13 cellular contexts compared by ENCODE assay signal in the genomic region with DNA sequence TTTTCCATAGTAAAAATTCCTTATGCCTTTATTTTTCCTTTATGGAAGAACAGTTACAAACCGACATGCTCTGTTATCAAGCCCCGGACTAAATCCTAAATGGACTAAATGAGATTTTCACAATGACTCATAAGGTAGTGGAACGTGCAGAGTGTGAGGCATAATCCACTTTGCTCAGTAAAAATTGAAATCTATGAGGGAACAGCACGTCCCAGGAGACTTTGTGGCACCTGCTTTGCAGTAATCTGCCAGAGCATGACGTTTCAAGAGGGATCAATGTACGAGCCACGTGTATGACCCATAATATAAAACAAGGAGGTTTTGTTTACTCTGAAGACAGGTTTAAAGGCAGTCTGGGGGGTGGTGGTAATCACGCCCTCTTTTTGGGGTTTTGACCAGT.
DNase-seq lines count a peak whose midpoint lies in the region; ATAC-seq and TF ChIP-seq lines count a peak whose summit lies in the region.
"Had no signal": no experiment of that assay in that cellular context is flagged by ENCODE, and none has a peak within 500 bp of the region (broad histone marks: within the 10 kb centered on the region; RNA-seq: fewer than 3 reads in every experiment).

No MANE protein-coding gene starts in this region.

- DNase-seq in NCI-H2029 treated with DMSO at 0.1 percent for 48 hours (lab: John Stamatoyannopoulos, UW): peak; percentile 86
- DNase-seq in body of pancreas: peak in 1 of 4 donors; percentile 13
- no peak for DNase-seq in activated T-cell treated with anti-CD3 and anti-CD28 coated beads, Interleukin-2, amount 50 U/mL, for 72 hours
- DNase-seq in substantia nigra (lab: John Stamatoyannopoulos, UW): no peak
- DNase-seq: esophagus squamous epithelium, H7, immature natural killer cell, right lobe of liver had no signal

- H3K27me3 ChIP-seq in BLaER1 (no peaks in the 10 kb centered on the region), body of pancreas (no peaks in the 10 kb centered on the region)
- H3K27me3 ChIP-seq: esophagus squamous epithelium, right lobe of liver, tibial nerve had no signal

- no peaks in the 10 kb centered on the region for H4K20me1 ChIP-seq in BLaER1

- H3K9me3 Mint-ChIP-seq in activated T-cell treated with anti-CD3 and anti-CD28 coated beads, Interleukin-2, amount 50 U/mL, for 72 hours: peaks cover 0 to 5% of the 10 kb centered on the region in 2 donors
- H3K9me3 Mint-ChIP-seq: immature natural killer cell had no signal

- WGBS in body of pancreas, 2 donors: 67 to 72% methylated on average over 8 of the region's 8 CpGs

- H3K4me3 ChIP-seq in BLaER1 (no peak overlapping the region), body of pancreas (no peak overlapping the region)
- H3K4me3 ChIP-seq: esophagus squamous epithelium, right lobe of liver, tibial nerve had no signal

- intact Hi-C loops in body of pancreas (cut with DNase I): loop anchor here (10.0 kb wide), 1 partner anchor 297 kb away; no protein-coding TSS in a partner anchor

- peaks cover 30% of the 10 kb centered on the region for H3K36me3 ChIP-seq in BLaER1
- peaks cover 4 to 8% of the 10 kb centered on the region in 2 donors for H3K36me3 ChIP-seq in body of pancreas (replicated peaks in 1 of 2; ENCODE audit: insufficient read depth in 1 of 2, low read depth in 2 of 2)

- no peak for TF ChIP-seq POLR2A in body of pancreas (IDR thresholded peaks at IDR 0.05)

- no peak overlapping the region for H3K27ac Mint-ChIP-seq in activated T-cell treated with anti-CD3 and anti-CD28 coated beads, Interleukin-2, amount 50 U/mL, for 72 hours
- H3K27ac Mint-ChIP-seq: immature natural killer cell had no signal

- H3K4me1 ChIP-seq in BLaER1: peaks cover 18% of the 10 kb centered on the region
- peaks cover 4% of the 10 kb centered on the region for H3K4me1 ChIP-seq in body of pancreas
- H3K4me1 ChIP-seq: esophagus squamous epithelium, right lobe of liver had no signal

- no peak overlapping the region for H3K9ac ChIP-seq in BLaER1

- H3K27ac ChIP-seq in BLaER1 (no peak overlapping the region), body of pancreas (no peak overlapping the region), substantia nigra (ENCODE audit: low read depth, low read length, poor library complexity, severe bottlenecking) (no peak overlapping the region)
- H3K27ac ChIP-seq: esophagus squamous epithelium, right lobe of liver, tibial nerve had no signal

- H3K4me1 Mint-ChIP-seq in activated T-cell treated with anti-CD3 and anti-CD28 coated beads, Interleukin-2, amount 50 U/mL, for 72 hours (ENCODE audit: low read depth): peaks cover 64% of the 10 kb centered on the region
- H3K4me1 Mint-ChIP-seq: immature natural killer cell had no signal

- peak overlapping the region; percentile 40 for H3K4me2 ChIP-seq in BLaER1

- ATAC-seq in GM21576 (IDR thresholded peaks at IDR 0.05; ENCODE audit: unreplicated experiment) (peak; percentile 65), body of pancreas (peak; percentile 38), GM19351 (IDR thresholded peaks at IDR 0.05; ENCODE audit: unreplicated experiment) (no peak), HG02938 (IDR thresholded peaks at IDR 0.05; ENCODE audit: unreplicated experiment) (no peak)
- no peak for ATAC-seq in activated T-cell treated with anti-CD3 and anti-CD28 coated beads, Interleukin-2, amount 50 U/mL, for 72 hours (replicated peaks in 1 of 2)

- no peaks in the 10 kb centered on the region for H3K27me3 Mint-ChIP-seq in activated T-cell treated with anti-CD3 and anti-CD28 coated beads, Interleukin-2, amount 50 U/mL, for 72 hours (ENCODE audit: low read depth)

- TF ChIP-seq CTCF in body of pancreas (IDR thresholded peaks at IDR 0.05): no peak

- H3K9me3 ChIP-seq in BLaER1: no peaks in the 10 kb centered on the region; the same call in 1 of the 2 replicates
- no peaks in the 10 kb centered on the region for H3K9me3 ChIP-seq in body of pancreas
- H3K9me3 ChIP-seq: esophagus squamous epithelium, right lobe of liver, tibial nerve had no signal

- no peak overlapping the region for H3K4me3 Mint-ChIP-seq in activated T-cell treated with anti-CD3 and anti-CD28 coated beads, Interleukin-2, amount 50 U/mL, for 72 hours
- H3K4me3 Mint-ChIP-seq: immature natural killer cell had no signal

- peaks cover 5 to 15% of the 10 kb centered on the region in 2 donors for H3K36me3 Mint-ChIP-seq in activated T-cell treated with anti-CD3 and anti-CD28 coated beads, Interleukin-2, amount 50 U/mL, for 72 hours (ENCODE audit: insufficient read depth in 2 of 2)

Comparison
In these comparisons a context has a peak if more than half of its experiments do, and no peak if none do; other contexts are left out.
1. ATAC-seq: peak in GM21576 (single experiment) and body of pancreas (single experiment); none in GM19351 (single experiment), activated T-cell treated with anti-CD3 and anti-CD28 coated beads, Interleukin-2, amount 50 U/mL, for 72 hours (0 of 2) and HG02938 (single experiment).